In the genomic region with DNA sequence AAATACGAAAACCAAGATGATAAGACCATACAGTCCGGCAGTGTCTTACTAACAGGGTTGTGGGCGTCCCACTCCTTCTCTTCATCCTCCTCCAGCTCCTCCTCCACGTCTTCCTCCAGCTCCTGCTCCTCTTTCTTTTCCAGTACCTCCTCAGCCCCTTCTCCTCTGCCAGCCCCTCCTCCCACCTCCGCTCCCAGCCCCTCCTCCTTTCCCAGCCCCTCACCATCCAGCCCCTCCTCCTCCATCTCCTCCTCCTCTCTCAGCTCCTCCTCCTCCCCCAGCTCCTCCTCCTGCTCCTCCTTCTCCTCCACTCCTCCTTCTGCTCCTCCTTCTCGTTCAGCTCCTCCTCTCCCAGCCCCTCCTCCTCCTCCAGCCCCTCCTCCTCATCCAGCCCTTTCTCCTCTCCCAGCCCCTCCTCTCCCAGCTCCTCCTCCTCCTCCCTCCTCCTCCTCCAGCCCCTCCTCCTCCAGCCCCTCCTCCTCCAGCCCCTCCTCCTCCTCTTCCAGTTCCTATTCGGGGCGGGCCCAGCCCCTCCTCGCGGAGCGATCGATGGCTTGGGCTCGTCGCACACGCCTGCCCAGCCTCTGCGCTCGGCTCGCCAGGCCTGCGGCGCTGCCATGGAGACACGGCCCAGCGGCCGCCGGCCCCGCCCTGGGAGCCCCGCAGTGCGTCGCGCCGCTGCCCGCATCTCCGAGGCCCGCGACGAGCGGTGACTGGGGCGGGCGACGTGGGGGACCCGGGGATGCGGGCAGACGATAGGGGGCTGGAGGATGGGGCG, we compare ENCODE assay signal across 1 cellular context.
TF ChIP-seq lines count a peak whose summit lies in the region.

A gene with protein sequence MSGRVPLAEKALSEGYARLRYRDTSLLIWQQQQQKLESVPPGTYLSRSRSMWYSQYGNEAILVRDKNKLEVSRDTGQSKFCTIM (plus strand): TSS at position 654 of the 778 bp plus-strand sequence. CDS start 1,267 bp downstream, outside the sequence.

TF ChIP-seq in K562, 482 proteins besides CTCF, POLR2A, EP300 and RAD21 (continued from another document and continues in another):
- TF ChIP-seq, protein P1, sequence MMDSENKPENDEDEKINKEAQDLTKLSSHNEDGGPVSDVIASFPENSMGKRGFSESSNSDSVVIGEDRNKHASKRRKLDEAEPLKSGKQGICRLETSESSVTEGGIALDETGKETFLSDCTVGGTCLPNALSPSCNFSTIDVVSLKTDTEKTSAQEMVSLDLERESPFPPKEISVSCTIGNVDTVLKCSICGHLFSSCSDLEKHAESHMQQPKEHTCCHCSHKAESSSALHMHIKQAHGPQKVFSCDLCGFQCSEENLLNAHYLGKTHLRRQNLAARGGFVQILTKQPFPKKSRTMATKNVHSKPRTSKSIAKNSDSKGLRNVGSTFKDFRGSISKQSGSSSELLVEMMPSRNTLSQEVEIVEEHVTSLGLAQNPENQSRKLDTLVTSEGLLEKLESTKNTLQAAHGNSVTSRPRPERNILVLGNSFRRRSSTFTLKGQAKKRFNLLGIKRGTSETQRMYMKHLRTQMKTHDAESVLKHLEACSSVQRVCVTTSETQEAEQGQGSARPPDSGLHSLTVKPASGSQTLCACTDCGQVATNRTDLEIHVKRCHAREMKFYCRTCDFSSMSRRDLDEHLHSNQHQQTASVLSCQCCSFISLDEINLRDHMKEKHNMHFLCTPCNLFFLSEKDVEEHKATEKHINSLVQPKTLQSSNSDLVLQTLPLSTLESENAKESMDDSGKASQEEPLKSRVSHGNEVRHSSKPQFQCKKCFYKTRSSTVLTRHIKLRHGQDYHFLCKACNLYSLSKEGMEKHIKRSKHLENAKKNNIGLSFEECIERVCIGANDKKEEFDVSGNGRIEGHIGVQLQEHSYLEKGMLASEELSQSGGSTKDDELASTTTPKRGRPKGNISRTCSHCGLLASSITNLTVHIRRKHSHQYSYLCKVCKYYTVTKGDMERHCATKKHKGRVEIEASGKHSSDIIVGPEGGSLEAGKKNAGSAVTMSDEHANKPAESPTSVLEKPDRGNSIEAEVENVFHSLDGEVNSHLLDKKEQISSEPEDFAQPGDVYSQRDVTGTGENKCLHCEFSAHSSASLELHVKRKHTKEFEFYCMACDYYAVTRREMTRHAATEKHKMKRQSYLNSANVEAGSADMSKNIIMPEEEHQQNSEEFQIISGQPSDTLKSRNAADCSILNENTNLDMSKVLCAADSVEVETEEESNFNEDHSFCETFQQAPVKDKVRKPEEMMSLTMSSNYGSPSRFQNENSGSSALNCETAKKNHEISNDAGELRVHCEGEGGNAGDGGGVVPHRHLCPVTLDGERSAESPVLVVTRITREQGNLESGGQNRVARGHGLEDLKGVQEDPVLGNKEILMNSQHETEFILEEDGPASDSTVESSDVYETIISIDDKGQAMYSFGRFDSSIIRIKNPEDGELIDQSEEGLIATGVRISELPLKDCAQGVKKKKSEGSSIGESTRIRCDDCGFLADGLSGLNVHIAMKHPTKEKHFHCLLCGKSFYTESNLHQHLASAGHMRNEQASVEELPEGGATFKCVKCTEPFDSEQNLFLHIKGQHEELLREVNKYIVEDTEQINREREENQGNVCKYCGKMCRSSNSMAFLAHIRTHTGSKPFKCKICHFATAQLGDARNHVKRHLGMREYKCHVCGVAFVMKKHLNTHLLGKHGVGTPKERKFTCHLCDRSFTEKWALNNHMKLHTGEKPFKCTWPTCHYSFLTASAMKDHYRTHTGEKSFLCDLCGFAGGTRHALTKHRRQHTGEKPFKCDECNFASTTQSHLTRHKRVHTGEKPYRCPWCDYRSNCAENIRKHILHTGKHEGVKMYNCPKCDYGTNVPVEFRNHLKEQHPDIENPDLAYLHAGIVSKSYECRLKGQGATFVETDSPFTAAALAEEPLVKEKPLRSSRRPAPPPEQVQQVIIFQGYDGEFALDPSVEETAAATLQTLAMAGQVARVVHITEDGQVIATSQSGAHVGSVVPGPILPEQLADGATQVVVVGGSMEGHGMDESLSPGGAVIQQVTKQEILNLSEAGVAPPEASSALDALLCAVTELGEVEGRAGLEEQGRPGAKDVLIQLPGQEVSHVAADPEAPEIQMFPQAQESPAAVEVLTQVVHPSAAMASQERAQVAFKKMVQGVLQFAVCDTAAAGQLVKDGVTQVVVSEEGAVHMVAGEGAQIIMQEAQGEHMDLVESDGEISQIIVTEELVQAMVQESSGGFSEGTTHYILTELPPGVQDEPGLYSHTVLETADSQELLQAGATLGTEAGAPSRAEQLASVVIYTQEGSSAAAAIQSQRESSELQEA (IDR thresholded peaks at IDR 0.05; ENCODE audit: low read depth): no peak
- TF ChIP-seq FIP1L1 (IDR thresholded peaks at IDR 0.05; ENCODE audit: low read depth, low read length, poor library complexity, severe bottlenecking) (peak; percentile 20), SNRNP70 (optimal IDR thresholded peaks at IDR 0.05; ENCODE audit: low read depth, low read length) (no peak), SIRT6 (IDR thresholded peaks at IDR 0.05; ENCODE audit: low read depth, low read length) (no peak), DIDO1 (tag; IDR thresholded peaks at IDR 0.05; ENCODE audit: low read depth) (no peak), JUND (IDR thresholded peaks at IDR 0.05; ENCODE audit: borderline replicate concordance, low read depth, low read length) (peak; percentile 69), JUND (tag; IDR thresholded peaks at IDR 0.05; ENCODE audit: borderline replicate concordance, low read depth, low read length) (no peak), GABPB1 (CRISPR knock-in tag; IDR thresholded peaks at IDR 0.05) (peak; percentile 19; the same call in 1 of the 2 replicates), CREBBP (IDR thresholded peaks at IDR 0.05; ENCODE audit: low read depth, low read length) (no peak), ZNF239 (CRISPR knock-in tag; IDR thresholded peaks at IDR 0.05) (no peak), ZNF589 (CRISPR knock-in tag; IDR thresholded peaks at IDR 0.05; ENCODE audit: low read depth) (no peak), E2F3 (CRISPR knock-in tag; IDR thresholded peaks at IDR 0.05) (no peak), PHF21A (IDR thresholded peaks at IDR 0.05; ENCODE audit: borderline replicate concordance, low read depth) (no peak), ZNF561 (CRISPR knock-in tag; conservative IDR thresholded peaks at IDR 0.05) (no peak), COPS2 (conservative IDR thresholded peaks at IDR 0.05) (no peak), RFX1 (IDR thresholded peaks at IDR 0.05) (peak; percentile 81), FOXJ3 (CRISPR knock-in tag; IDR thresholded peaks at IDR 0.05) (no peak), TGIF2 (CRISPR knock-in tag; IDR thresholded peaks at IDR 0.05) (no peak), PHB (CRISPR knock-in tag; IDR thresholded peaks at IDR 0.05) (no peak), NUFIP1 (IDR thresholded peaks at IDR 0.05; ENCODE audit: partially characterized antibody) (no peak), ETV6 (IDR thresholded peaks at IDR 0.05; ENCODE audit: borderline replicate concordance in 1 of 2, low read depth in 2 of 2, low read length in 1 of 2) (no peak), ETV6 (CRISPR knock-in tag; IDR thresholded peaks at IDR 0.05; ENCODE audit: borderline replicate concordance) (no peak), ZNF253 (CRISPR knock-in tag; conservative IDR thresholded peaks at IDR 0.05) (no peak), ZNF644 (tag; IDR thresholded peaks at IDR 0.05; ENCODE audit: low read depth) (no peak), RBM22 (IDR thresholded peaks at IDR 0.05; ENCODE audit: low read depth, low read length, poor library complexity, severe bottlenecking) (peak; percentile 58)
- TF ChIP-seq, protein P2, sequence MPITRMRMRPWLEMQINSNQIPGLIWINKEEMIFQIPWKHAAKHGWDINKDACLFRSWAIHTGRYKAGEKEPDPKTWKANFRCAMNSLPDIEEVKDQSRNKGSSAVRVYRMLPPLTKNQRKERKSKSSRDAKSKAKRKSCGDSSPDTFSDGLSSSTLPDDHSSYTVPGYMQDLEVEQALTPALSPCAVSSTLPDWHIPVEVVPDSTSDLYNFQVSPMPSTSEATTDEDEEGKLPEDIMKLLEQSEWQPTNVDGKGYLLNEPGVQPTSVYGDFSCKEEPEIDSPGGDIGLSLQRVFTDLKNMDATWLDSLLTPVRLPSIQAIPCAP (CRISPR knock-in tag; IDR thresholded peaks at IDR 0.05; ENCODE audit: borderline replicate concordance): no peak
- TF ChIP-seq, protein P3, sequence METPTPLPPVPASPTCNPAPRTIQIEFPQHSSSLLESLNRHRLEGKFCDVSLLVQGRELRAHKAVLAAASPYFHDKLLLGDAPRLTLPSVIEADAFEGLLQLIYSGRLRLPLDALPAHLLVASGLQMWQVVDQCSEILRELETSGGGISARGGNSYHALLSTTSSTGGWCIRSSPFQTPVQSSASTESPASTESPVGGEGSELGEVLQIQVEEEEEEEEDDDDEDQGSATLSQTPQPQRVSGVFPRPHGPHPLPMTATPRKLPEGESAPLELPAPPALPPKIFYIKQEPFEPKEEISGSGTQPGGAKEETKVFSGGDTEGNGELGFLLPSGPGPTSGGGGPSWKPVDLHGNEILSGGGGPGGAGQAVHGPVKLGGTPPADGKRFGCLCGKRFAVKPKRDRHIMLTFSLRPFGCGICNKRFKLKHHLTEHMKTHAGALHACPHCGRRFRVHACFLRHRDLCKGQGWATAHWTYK (CRISPR knock-in tag; IDR thresholded peaks at IDR 0.05): 0 out of 2 replicates have a peak, but pooled peaks have one; percentile 54
- TF ChIP-seq, protein P4, sequence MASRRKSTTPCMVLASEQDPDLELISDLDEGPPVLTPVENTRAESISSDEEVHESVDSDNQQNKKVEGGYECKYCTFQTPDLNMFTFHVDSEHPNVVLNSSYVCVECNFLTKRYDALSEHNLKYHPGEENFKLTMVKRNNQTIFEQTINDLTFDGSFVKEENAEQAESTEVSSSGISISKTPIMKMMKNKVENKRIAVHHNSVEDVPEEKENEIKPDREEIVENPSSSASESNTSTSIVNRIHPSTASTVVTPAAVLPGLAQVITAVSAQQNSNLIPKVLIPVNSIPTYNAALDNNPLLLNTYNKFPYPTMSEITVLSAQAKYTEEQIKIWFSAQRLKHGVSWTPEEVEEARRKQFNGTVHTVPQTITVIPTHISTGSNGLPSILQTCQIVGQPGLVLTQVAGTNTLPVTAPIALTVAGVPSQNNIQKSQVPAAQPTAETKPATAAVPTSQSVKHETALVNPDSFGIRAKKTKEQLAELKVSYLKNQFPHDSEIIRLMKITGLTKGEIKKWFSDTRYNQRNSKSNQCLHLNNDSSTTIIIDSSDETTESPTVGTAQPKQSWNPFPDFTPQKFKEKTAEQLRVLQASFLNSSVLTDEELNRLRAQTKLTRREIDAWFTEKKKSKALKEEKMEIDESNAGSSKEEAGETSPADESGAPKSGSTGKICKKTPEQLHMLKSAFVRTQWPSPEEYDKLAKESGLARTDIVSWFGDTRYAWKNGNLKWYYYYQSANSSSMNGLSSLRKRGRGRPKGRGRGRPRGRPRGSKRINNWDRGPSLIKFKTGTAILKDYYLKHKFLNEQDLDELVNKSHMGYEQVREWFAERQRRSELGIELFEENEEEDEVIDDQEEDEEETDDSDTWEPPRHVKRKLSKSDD (conservative IDR thresholded peaks at IDR 0.05; ENCODE audit: low read length): no peak
- TF ChIP-seq, protein P5, sequence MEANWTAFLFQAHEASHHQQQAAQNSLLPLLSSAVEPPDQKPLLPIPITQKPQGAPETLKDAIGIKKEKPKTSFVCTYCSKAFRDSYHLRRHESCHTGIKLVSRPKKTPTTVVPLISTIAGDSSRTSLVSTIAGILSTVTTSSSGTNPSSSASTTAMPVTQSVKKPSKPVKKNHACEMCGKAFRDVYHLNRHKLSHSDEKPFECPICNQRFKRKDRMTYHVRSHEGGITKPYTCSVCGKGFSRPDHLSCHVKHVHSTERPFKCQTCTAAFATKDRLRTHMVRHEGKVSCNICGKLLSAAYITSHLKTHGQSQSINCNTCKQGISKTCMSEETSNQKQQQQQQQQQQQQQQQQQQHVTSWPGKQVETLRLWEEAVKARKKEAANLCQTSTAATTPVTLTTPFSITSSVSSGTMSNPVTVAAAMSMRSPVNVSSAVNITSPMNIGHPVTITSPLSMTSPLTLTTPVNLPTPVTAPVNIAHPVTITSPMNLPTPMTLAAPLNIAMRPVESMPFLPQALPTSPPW (CRISPR knock-in tag; IDR thresholded peaks at IDR 0.05): peak; percentile 96
- TF ChIP-seq, protein P6, sequence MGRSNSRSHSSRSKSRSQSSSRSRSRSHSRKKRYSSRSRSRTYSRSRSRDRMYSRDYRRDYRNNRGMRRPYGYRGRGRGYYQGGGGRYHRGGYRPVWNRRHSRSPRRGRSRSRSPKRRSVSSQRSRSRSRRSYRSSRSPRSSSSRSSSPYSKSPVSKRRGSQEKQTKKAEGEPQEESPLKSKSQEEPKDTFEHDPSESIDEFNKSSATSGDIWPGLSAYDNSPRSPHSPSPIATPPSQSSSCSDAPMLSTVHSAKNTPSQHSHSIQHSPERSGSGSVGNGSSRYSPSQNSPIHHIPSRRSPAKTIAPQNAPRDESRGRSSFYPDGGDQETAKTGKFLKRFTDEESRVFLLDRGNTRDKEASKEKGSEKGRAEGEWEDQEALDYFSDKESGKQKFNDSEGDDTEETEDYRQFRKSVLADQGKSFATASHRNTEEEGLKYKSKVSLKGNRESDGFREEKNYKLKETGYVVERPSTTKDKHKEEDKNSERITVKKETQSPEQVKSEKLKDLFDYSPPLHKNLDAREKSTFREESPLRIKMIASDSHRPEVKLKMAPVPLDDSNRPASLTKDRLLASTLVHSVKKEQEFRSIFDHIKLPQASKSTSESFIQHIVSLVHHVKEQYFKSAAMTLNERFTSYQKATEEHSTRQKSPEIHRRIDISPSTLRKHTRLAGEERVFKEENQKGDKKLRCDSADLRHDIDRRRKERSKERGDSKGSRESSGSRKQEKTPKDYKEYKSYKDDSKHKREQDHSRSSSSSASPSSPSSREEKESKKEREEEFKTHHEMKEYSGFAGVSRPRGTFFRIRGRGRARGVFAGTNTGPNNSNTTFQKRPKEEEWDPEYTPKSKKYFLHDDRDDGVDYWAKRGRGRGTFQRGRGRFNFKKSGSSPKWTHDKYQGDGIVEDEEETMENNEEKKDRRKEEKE (IDR thresholded peaks at IDR 0.05; ENCODE audit: borderline replicate concordance in 1 of 2, control insufficient read depth in 1 of 2, low read depth in 2 of 2, low read length in 1 of 2): no peak
- TF ChIP-seq, protein P7, sequence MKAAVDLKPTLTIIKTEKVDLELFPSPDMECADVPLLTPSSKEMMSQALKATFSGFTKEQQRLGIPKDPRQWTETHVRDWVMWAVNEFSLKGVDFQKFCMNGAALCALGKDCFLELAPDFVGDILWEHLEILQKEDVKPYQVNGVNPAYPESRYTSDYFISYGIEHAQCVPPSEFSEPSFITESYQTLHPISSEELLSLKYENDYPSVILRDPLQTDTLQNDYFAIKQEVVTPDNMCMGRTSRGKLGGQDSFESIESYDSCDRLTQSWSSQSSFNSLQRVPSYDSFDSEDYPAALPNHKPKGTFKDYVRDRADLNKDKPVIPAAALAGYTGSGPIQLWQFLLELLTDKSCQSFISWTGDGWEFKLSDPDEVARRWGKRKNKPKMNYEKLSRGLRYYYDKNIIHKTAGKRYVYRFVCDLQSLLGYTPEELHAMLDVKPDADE (conservative IDR thresholded peaks at IDR 0.05; ENCODE audit: control insufficient read depth, low read depth, low read length): peak; percentile 88; the same call in 1 of the 2 replicates
